Comparison of ENCODE assay signal across 10 cellular contexts in the genomic region with DNA sequence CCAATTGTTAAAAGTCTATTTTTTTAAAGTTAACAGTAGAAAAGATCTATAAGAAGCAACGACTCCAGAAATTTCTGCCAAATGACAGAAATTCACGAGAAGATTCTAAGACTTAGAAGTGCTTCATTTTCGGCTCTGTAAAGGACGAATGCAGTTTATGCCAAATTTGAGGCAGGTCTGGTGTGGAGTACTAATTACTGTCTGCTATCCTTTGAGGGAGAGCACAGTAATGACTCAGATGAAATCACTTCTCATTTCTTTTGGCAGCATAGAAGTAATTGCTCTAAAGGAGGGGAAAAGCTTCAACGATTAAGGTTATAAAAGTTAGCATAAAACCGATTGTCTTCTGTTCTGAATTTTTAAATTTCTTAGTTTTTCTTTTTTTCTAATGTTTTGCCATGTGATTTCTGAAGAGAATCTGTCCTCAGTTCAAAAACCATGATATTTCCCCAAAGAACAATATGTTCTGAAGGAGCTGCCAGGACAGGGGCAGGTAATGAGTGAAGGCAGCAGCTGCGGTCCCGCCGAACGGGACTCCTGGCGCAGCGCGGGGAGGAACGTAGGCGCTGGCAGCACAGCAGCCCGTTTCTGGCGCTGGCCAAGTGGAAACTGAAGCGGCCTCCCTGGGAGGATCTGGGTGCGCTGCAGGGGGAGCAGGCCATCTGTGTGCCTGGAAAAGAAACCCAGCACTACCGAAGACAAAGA. TPM values are rescaled to one million over a fixed set of nuclear protein-coding genes. Genes with fewer than 3 reads are reported as not detected.
DNase-seq lines count a peak whose midpoint lies in the region; ATAC-seq lines count a peak whose summit lies in the region.
"Had no signal": no experiment of that assay in that cellular context is flagged by ENCODE, and none has a peak within 500 bp of the region (broad histone marks: within the 10 kb centered on the region; RNA-seq: fewer than 3 reads in every experiment).

No MANE protein-coding gene starts in this region.

- H3K4me3 Mint-ChIP-seq in activated CD4-positive, alpha-beta T cell treated with anti-CD3 and anti-CD28 coated beads for 36 hours: no peak overlapping the region
- peak overlapping the region; percentile 45 for H3K4me3 Mint-ChIP-seq in activated T-helper 2 cell treated with anti-CD3 and anti-CD28 coated beads, Interferon-gamma antibody, Interleukin-2, Interleukin-4, amounts not matched to agents 10 μg/mL and 5 μg/mL and 100 μg/mL, durations not matched to agents 14 hours and 24 hours and 36 hours (ENCODE audit: low read depth)
- peak overlapping the region; percentile 41 for H3K4me3 Mint-ChIP-seq in stimulated activated naive CD8-positive, alpha-beta T cell treated with anti-CD3 and anti-CD28 coated beads, Interleukin-15, Interleukin-2, amounts not matched to agents 100 ng/mL and 50 ng/mL, for 24 hours
- H3K4me3 Mint-ChIP-seq in CD8-positive, alpha-beta memory T cell: peak overlapping the region in 3 of 7 donors; percentile 15 to 47 (median 29)

- H3K9ac ChIP-seq in Karpas-422 (ENCODE audit: low read length): no peak overlapping the region

- H3K4me1 Mint-ChIP-seq in activated CD4-positive, alpha-beta T cell treated with anti-CD3 and anti-CD28 coated beads for 36 hours: peaks cover 12% of the 10 kb centered on the region
- peaks cover 16% of the 10 kb centered on the region for H3K4me1 Mint-ChIP-seq in activated T-helper 2 cell treated with anti-CD3 and anti-CD28 coated beads, Interferon-gamma antibody, Interleukin-2, Interleukin-4, amounts not matched to agents 10 μg/mL and 5 μg/mL and 100 μg/mL, durations not matched to agents 14 hours and 24 hours and 36 hours (ENCODE audit: low read depth)
- H3K4me1 Mint-ChIP-seq in stimulated activated naive CD8-positive, alpha-beta T cell treated with anti-CD3 and anti-CD28 coated beads, Interleukin-15, Interleukin-2, amounts not matched to agents 100 ng/mL and 50 ng/mL, for 24 hours (ENCODE audit: low read depth): peaks cover 15% of the 10 kb centered on the region
- H3K4me1 Mint-ChIP-seq in CD8-positive, alpha-beta memory T cell: peaks cover 5 to 14% (median 9%) of the 10 kb centered on the region in 3 donors

- no peak for ATAC-seq in activated CD4-positive, alpha-beta T cell treated with anti-CD3 and anti-CD28 coated beads for 36 hours

- no peaks in the 10 kb centered on the region for H3K79me2 ChIP-seq in Karpas-422 (ENCODE audit: low read length)

- H3K9me3 ChIP-seq in Karpas-422 (ENCODE audit: low read length): no peaks in the 10 kb centered on the region
- H3K9me3 ChIP-seq in CD8-positive, alpha-beta memory T cell (ENCODE audit: low read length): no peaks in the 10 kb centered on the region
- H3K9me3 ChIP-seq: Peyer's patch had no signal

- no peaks in the 10 kb centered on the region for H3K36me3 ChIP-seq in Karpas-422 (ENCODE audit: insufficient read depth, low read length)
- H3K36me3 ChIP-seq in CD8-positive, alpha-beta memory T cell (ENCODE audit: insufficient read depth, low read length): no peaks in the 10 kb centered on the region
- H3K36me3 ChIP-seq: Peyer's patch had no signal

- POLR2A ChIA-PET in activated CD4-positive, alpha-beta T cell treated with anti-CD3 and anti-CD28 coated beads for 36 hours (lab: Charles Lee): no interaction called here
- POLR2A ChIA-PET in CD8-positive, alpha-beta memory T cell (lab: Charles Lee): no interaction called here

- H3K27ac Mint-ChIP-seq in activated CD4-positive, alpha-beta T cell treated with anti-CD3 and anti-CD28 coated beads for 36 hours: no peak overlapping the region
- no peak overlapping the region for H3K27ac Mint-ChIP-seq in activated T-helper 2 cell treated with anti-CD3 and anti-CD28 coated beads, Interferon-gamma antibody, Interleukin-2, Interleukin-4, amounts not matched to agents 10 μg/mL and 5 μg/mL and 100 μg/mL, durations not matched to agents 14 hours and 24 hours and 36 hours
- H3K27ac Mint-ChIP-seq in stimulated activated naive CD8-positive, alpha-beta T cell treated with anti-CD3 and anti-CD28 coated beads, Interleukin-15, Interleukin-2, amounts not matched to agents 100 ng/mL and 50 ng/mL, for 24 hours: no peak overlapping the region
- no peak overlapping the region for H3K27ac Mint-ChIP-seq in CD8-positive, alpha-beta memory T cell

- intact Hi-C loops in activated CD4-positive, alpha-beta T cell treated with anti-CD3 and anti-CD28 coated beads for 36 hours (cut with DNase I, micrococcal nuclease): no loop called here
- intact Hi-C loops in activated T-helper 2 cell treated with anti-CD3 and anti-CD28 coated beads, Interferon-gamma antibody, Interleukin-2, Interleukin-4, amounts not matched to agents 10 μg/mL and 5 μg/mL and 100 μg/mL, durations not matched to agents 14 hours and 24 hours and 36 hours (cut with micrococcal nuclease): loop anchor here (10.0 kb wide), 2 partner anchors 198 to 418 kb away; no protein-coding TSS in a partner anchor

- peaks cover 3% of the 10 kb centered on the region for H3K9me3 Mint-ChIP-seq in activated CD4-positive, alpha-beta T cell treated with anti-CD3 and anti-CD28 coated beads for 36 hours (ENCODE audit: low read depth)
- H3K9me3 Mint-ChIP-seq in activated T-helper 2 cell treated with anti-CD3 and anti-CD28 coated beads, Interferon-gamma antibody, Interleukin-2, Interleukin-4, amounts not matched to agents 10 μg/mL and 5 μg/mL and 100 μg/mL, durations not matched to agents 14 hours and 24 hours and 36 hours: peaks cover 20% of the 10 kb centered on the region
- H3K9me3 Mint-ChIP-seq in stimulated activated naive CD8-positive, alpha-beta T cell treated with anti-CD3 and anti-CD28 coated beads, Interleukin-15, Interleukin-2, amounts not matched to agents 100 ng/mL and 50 ng/mL, for 24 hours: peaks cover 3% of the 10 kb centered on the region
- H3K9me3 Mint-ChIP-seq in CD8-positive, alpha-beta memory T cell: peaks cover 0 to 4% (median 0%) of the 10 kb centered on the region in 5 donors

- no peaks in the 10 kb centered on the region for H4K20me1 ChIP-seq in Karpas-422 (ENCODE audit: insufficient read depth, low read depth, low read length)

- H3K4me2 ChIP-seq in Karpas-422 (ENCODE audit: low read depth, low read length, poor library complexity, severe bottlenecking): no peak overlapping the region

- no peaks in the 10 kb centered on the region for H3K9me2 ChIP-seq in Karpas-422 (replicated peaks; ENCODE audit: insufficient read depth, low read length)

- no peak overlapping the region for H3K27ac ChIP-seq in Karpas-422 (ENCODE audit: low read length)
- no peak overlapping the region for H3K27ac ChIP-seq in CD8-positive, alpha-beta memory T cell (ENCODE audit: low read depth, low read length)
- H3K27ac ChIP-seq: Peyer's patch had no signal

- H2AFZ ChIP-seq in Karpas-422 (ENCODE audit: low read length): no peak overlapping the region

- no peak overlapping the region for H3K4me3 ChIP-seq in Karpas-422 (ENCODE audit: low read length)
- H3K4me3 ChIP-seq in CD8-positive, alpha-beta memory T cell (ENCODE audit: low read length): no peak overlapping the region

- H3K4me1 ChIP-seq in Karpas-422 (ENCODE audit: low read length): no peaks in the 10 kb centered on the region
- no peaks in the 10 kb centered on the region for H3K4me1 ChIP-seq in CD8-positive, alpha-beta memory T cell (ENCODE audit: insufficient read depth, low read length)
- H3K4me1 ChIP-seq: Peyer's patch had no signal

- no peaks in the 10 kb centered on the region for H3K36me3 Mint-ChIP-seq in activated CD4-positive, alpha-beta T cell treated with anti-CD3 and anti-CD28 coated beads for 36 hours (ENCODE audit: low read depth)
- H3K36me3 Mint-ChIP-seq in activated T-helper 2 cell treated with anti-CD3 and anti-CD28 coated beads, Interferon-gamma antibody, Interleukin-2, Interleukin-4, amounts not matched to agents 10 μg/mL and 5 μg/mL and 100 μg/mL, durations not matched to agents 14 hours and 24 hours and 36 hours (ENCODE audit: low read depth): peaks cover 12% of the 10 kb centered on the region
- H3K36me3 Mint-ChIP-seq in stimulated activated naive CD8-positive, alpha-beta T cell treated with anti-CD3 and anti-CD28 coated beads, Interleukin-15, Interleukin-2, amounts not matched to agents 100 ng/mL and 50 ng/mL, for 24 hours (ENCODE audit: low read depth): no peaks in the 10 kb centered on the region
- peaks cover 0 to 3% (median 0%) of the 10 kb centered on the region in 3 donors for H3K36me3 Mint-ChIP-seq in CD8-positive, alpha-beta memory T cell

- H3K27me3 ChIP-seq in Karpas-422 (ENCODE audit: low read length): no peaks in the 10 kb centered on the region
- H3K27me3 ChIP-seq in CD8-positive, alpha-beta memory T cell (ENCODE audit: insufficient read depth, low read length, poor library complexity, severe bottlenecking): no peaks in the 10 kb centered on the region
- H3K27me3 ChIP-seq: Peyer's patch had no signal

- DNase-seq in activated CD4-positive, alpha-beta T cell treated with anti-CD3 and anti-CD28 coated beads for 36 hours: peak; percentile 11
- DNase-seq in activated CD4-positive, alpha-beta T cell treated with anti-CD3 and anti-CD28 coated beads for 4 hours: no peak
- no peak for DNase-seq in activated T-helper 2 cell treated with anti-CD3 and anti-CD28 coated beads, Interferon-gamma antibody, Interleukin-2, Interleukin-4, amounts not matched to agents 10 μg/mL and 5 μg/mL and 100 μg/mL, durations not matched to agents 14 hours and 24 hours and 36 hours (ENCODE audit: low spot score)
- DNase-seq in hypothalamus (lab: John Stamatoyannopoulos, UW) (peak in 32 of 51 donors; percentile 2 to 45 (median 10)), Karpas-422 (no peak), cortex of kidney (lab: John Stamatoyannopoulos, UW) (no peak)
- DNase-seq in CD8-positive, alpha-beta memory T cell: no peak

- peaks cover 17% of the 10 kb centered on the region for H3K27me3 Mint-ChIP-seq in activated CD4-positive, alpha-beta T cell treated with anti-CD3 and anti-CD28 coated beads for 36 hours
- H3K27me3 Mint-ChIP-seq in activated T-helper 2 cell treated with anti-CD3 and anti-CD28 coated beads, Interferon-gamma antibody, Interleukin-2, Interleukin-4, amounts not matched to agents 10 μg/mL and 5 μg/mL and 100 μg/mL, durations not matched to agents 14 hours and 24 hours and 36 hours (ENCODE audit: low read depth): peaks cover 51% of the 10 kb centered on the region
- H3K27me3 Mint-ChIP-seq in stimulated activated naive CD8-positive, alpha-beta T cell treated with anti-CD3 and anti-CD28 coated beads, Interleukin-15, Interleukin-2, amounts not matched to agents 100 ng/mL and 50 ng/mL, for 24 hours: peaks cover 41% of the 10 kb centered on the region
- peaks cover 4 to 38% of the 10 kb centered on the region in 2 donors for H3K27me3 Mint-ChIP-seq in CD8-positive, alpha-beta memory T cell

- CTCF ChIA-PET in activated CD4-positive, alpha-beta T cell treated with anti-CD3 and anti-CD28 coated beads for 36 hours (lab: Charles Lee): interaction anchor here (0.6 to 1.8 kb wide), 3 partner anchors 23 to 775 kb away, joined by 3 to 4 read pairs (median 3); no protein-coding TSS in a partner anchor
- CTCF ChIA-PET in CD8-positive, alpha-beta memory T cell (lab: Charles Lee): no interaction called here

RNA-seq across cellular contexts. Expression of a gene that starts 11.5 kb away (rescaled TPM):
- total RNA-seq in activated CD4-positive, alpha-beta T cell treated with anti-CD3 and anti-CD28 coated beads for 36 hours: not detected
- not detected in 2 replicates for total RNA-seq in activated T-helper 2 cell treated with anti-CD3 and anti-CD28 coated beads, Interferon-gamma antibody, Interleukin-2, Interleukin-4, amounts not matched to agents 10 μg/mL and 5 μg/mL and 100 μg/mL, durations not matched to agents 14 hours and 24 hours and 36 hours
- total RNA-seq in Karpas-422 (2014; rRNA removed; shearing (Covaris generic); ENCODE audit: low replicate concordance): not detected in 2 replicates
- total RNA-seq in CD8-positive, alpha-beta memory T cell: not detected
- not detected for polyA plus RNA-seq in CD8-positive, alpha-beta memory T cell
- total RNA-seq: liver, Peyer's patch had no signal
- polyA plus RNA-seq: liver had no signal

RNA-seq across cellular contexts. Expression of a gene that starts 22.4 kb away (rescaled TPM):
- total RNA-seq in activated CD4-positive, alpha-beta T cell treated with anti-CD3 and anti-CD28 coated beads for 36 hours: 10 to 100 TPM; 33.7 to 38.4 TPM
- 18.4 and 18.5 TPM in 2 replicates for total RNA-seq in activated T-helper 2 cell treated with anti-CD3 and anti-CD28 coated beads, Interferon-gamma antibody, Interleukin-2, Interleukin-4, amounts not matched to agents 10 μg/mL and 5 μg/mL and 100 μg/mL, durations not matched to agents 14 hours and 24 hours and 36 hours
- total RNA-seq in Karpas-422 (2014; rRNA removed; shearing (Covaris generic); ENCODE audit: low replicate concordance): 5.4 and 17.5 TPM in 2 replicates
- 10 to 100 TPM; 24.1 to 27.7 TPM for total RNA-seq in CD8-positive, alpha-beta memory T cell
- not detected for polyA plus RNA-seq in CD8-positive, alpha-beta memory T cell

Comparison
In these comparisons a context has a peak if more than half of its experiments do, and no peak if none do; other contexts are left out.
1. DNase-seq: peak in activated CD4-positive, alpha-beta T cell treated with anti-CD3 and anti-CD28 coated beads for 36 hours (single experiment) and hypothalamus (32 of 51); none in activated CD4-positive, alpha-beta T cell treated with anti-CD3 and anti-CD28 coated beads for 4 hours (0 of 2), activated T-helper 2 cell treated with anti-CD3 and anti-CD28 coated beads, Interferon-gamma antibody, Interleukin-2, Interleukin-4, amounts not matched to agents 10 μg/mL and 5 μg/mL and 100 μg/mL, durations not matched to agents 14 hours and 24 hours and 36 hours (single experiment), Karpas-422 (single experiment), CD8-positive, alpha-beta memory T cell (0 of 5) and cortex of kidney (single experiment).